20 cellular contexts compared by ENCODE assay signal in the genomic region with DNA sequence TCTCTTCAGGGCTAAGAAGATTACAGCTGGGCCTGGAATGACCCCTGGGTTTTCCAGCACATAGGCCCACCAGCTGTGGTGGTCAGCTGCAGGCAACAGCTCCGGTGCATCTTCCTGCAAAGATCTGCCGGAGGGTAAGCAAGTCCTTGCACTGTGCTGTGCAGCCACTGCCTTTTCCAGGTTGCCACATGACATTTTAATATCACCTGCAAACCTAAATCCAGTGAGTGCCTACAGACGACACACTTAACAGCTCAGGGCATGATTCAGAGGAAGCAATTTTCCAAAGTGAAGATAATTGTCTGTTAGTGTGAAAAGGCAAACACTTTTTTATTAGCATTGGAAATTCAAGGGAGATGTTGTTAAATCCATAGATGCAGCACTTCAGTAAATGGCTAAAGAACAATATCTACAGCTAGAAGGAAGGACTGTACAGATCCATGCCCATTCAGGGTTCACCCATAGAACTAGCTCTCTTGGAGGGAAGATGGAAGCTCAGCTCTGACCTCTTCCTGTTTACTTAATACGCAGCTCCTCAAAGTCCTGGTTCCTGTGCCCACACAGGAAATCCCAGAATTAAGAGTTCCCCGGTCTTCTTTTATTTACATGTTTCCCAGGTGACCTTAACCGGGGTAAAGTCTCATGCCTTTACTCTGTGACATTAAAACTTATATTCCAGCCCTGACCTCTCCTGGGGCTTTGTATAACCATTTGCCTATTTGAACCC. TPM values are rescaled to one million over a fixed set of nuclear protein-coding genes. Genes with fewer than 3 reads are reported as not detected.
DNase-seq lines count a peak whose midpoint lies in the region; TF ChIP-seq lines count a peak whose summit lies in the region.
"Had no signal": no experiment of that assay in that cellular context is flagged by ENCODE, and none has a peak within 500 bp of the region (broad histone marks: within the 10 kb centered on the region; RNA-seq: fewer than 3 reads in every experiment).

No MANE protein-coding gene starts in this region.

- no peak overlapping the region for H3K4me3 ChIP-seq in Peyer's patch
- H3K4me3 ChIP-seq: GM23338, left ventricle myocardium inferior, right lobe of liver, transverse colon had no signal

- TF ChIP-seq POLR2A in Peyer's patch (IDR thresholded peaks at IDR 0.05), result no peak

- H3K9me3 ChIP-seq in Peyer's patch, result no peaks in the 10 kb centered on the region
- H3K9me3 ChIP-seq: left ventricle myocardium inferior, right lobe of liver, transverse colon had no signal

- no peak overlapping the region for H3K27ac ChIP-seq in Peyer's patch
- H3K27ac ChIP-seq: left ventricle myocardium inferior, right lobe of liver, RWPE1, transverse colon had no signal

- H3K9me3 Mint-ChIP-seq in T-helper 2 cell treated with Interferon-gamma antibody and Interleukin-4, amounts not matched to agents 5 μg/mL and 100 μg/mL, for 36 hours, result no peaks in the 10 kb centered on the region
- H3K9me3 Mint-ChIP-seq in chondrocyte (ENCODE audit: low read depth), result peaks cover 5% of the 10 kb centered on the region
- H3K9me3 Mint-ChIP-seq: activated T-helper 1 cell treated with anti-CD3 and anti-CD28 coated beads, Interleukin-12 subunit alpha, Interleukin-12 subunit beta, Interleukin-2, Interleukin-4 antibody, amounts not matched to agents 30 ng/mL and 10 ng/mL and 1 ng/mL, durations not matched to agents 14 hours and 24 hours and 36 hours had no signal

- no peak overlapping the region for H3K27ac Mint-ChIP-seq in T-helper 2 cell treated with Interferon-gamma antibody and Interleukin-4, amounts not matched to agents 5 μg/mL and 100 μg/mL, for 36 hours
- H3K27ac Mint-ChIP-seq in chondrocyte (ENCODE audit: unreplicated experiment), result no peak overlapping the region
- H3K27ac Mint-ChIP-seq: activated T-helper 1 cell treated with anti-CD3 and anti-CD28 coated beads, Interleukin-12 subunit alpha, Interleukin-12 subunit beta, Interleukin-2, Interleukin-4 antibody, amounts not matched to agents 30 ng/mL and 10 ng/mL and 1 ng/mL, durations not matched to agents 14 hours and 24 hours and 36 hours; B cell; GM23338; WTC11 had no signal

- no peaks in the 10 kb centered on the region for H3K27me3 ChIP-seq in Peyer's patch
- H3K27me3 ChIP-seq: right lobe of liver, transverse colon had no signal

- peak overlapping the region; percentile 8 for H3K4me3 Mint-ChIP-seq in T-helper 2 cell treated with Interferon-gamma antibody and Interleukin-4, amounts not matched to agents 5 μg/mL and 100 μg/mL, for 36 hours
- H3K4me3 Mint-ChIP-seq in chondrocyte (ENCODE audit: unreplicated experiment), result no peak overlapping the region
- H3K4me3 Mint-ChIP-seq: activated T-helper 1 cell treated with anti-CD3 and anti-CD28 coated beads, Interleukin-12 subunit alpha, Interleukin-12 subunit beta, Interleukin-2, Interleukin-4 antibody, amounts not matched to agents 30 ng/mL and 10 ng/mL and 1 ng/mL, durations not matched to agents 14 hours and 24 hours and 36 hours; B cell; GM23338; WTC11 had no signal

- no peak for TF ChIP-seq CTCF in chondrocyte (IDR thresholded peaks at IDR 0.05)
- no peak for TF ChIP-seq CTCF in Peyer's patch (IDR thresholded peaks at IDR 0.05)

- peaks cover 26% of the 10 kb centered on the region for H3K4me1 Mint-ChIP-seq in T-helper 2 cell treated with Interferon-gamma antibody and Interleukin-4, amounts not matched to agents 5 μg/mL and 100 μg/mL, for 36 hours (ENCODE audit: low read depth)
- H3K4me1 Mint-ChIP-seq in chondrocyte (ENCODE audit: low read depth), result no peaks in the 10 kb centered on the region
- H3K4me1 Mint-ChIP-seq: B cell had no signal

- no peaks in the 10 kb centered on the region for H3K4me1 ChIP-seq in Peyer's patch
- H3K4me1 ChIP-seq: right lobe of liver had no signal

- DNase-seq in NCI-H1417 (lab: John Stamatoyannopoulos, UW) (peak in 2 of 3 experiments; percentile 62 to 76), NCI-H1417 treated with DMSO at 0.1 percent for 48 hours (lab: John Stamatoyannopoulos, UW) (no peak), MV-4-11 (lab: John Stamatoyannopoulos, UW) (peak; percentile 63), lung microvascular endothelial cell (ENCODE audit: low read depth in 2 of 2) (peak; percentile 12 to 75), chondrocyte (ENCODE audit: low spot score) (no peak), SHP77 treated with DMSO at 0.1 percent for 48 hours (lab: John Stamatoyannopoulos, UW) (no peak), Peyer's patch (no peak)
- no peak for DNase-seq in T-helper 2 cell treated with Interferon-gamma antibody and Interleukin-4, amounts not matched to agents 5 μg/mL and 100 μg/mL, for 36 hours (ENCODE audit: low spot score)
- DNase-seq: 8988T; NCI-H1092 treated with DMSO at 0.1 percent for 48 hours; stimulated activated naive CD8-positive, alpha-beta T cell treated with anti-CD3 and anti-CD28 coated beads, Interleukin-15, Interleukin-2, amounts not matched to agents 100 U/mL and 50 U/mL, for 24 hours; SW 1271 had no signal

- H3K36me3 Mint-ChIP-seq in T-helper 2 cell treated with Interferon-gamma antibody and Interleukin-4, amounts not matched to agents 5 μg/mL and 100 μg/mL, for 36 hours (ENCODE audit: low read depth), result no peaks in the 10 kb centered on the region
- H3K36me3 Mint-ChIP-seq in chondrocyte (ENCODE audit: low read depth), result peaks cover 4% of the 10 kb centered on the region

- peaks cover 11% of the 10 kb centered on the region for H3K27me3 Mint-ChIP-seq in T-helper 2 cell treated with Interferon-gamma antibody and Interleukin-4, amounts not matched to agents 5 μg/mL and 100 μg/mL, for 36 hours (ENCODE audit: low read depth)
- no peaks in the 10 kb centered on the region for H3K27me3 Mint-ChIP-seq in chondrocyte (ENCODE audit: low read depth)

- no peaks in the 10 kb centered on the region for H3K36me3 ChIP-seq in Peyer's patch
- H3K36me3 ChIP-seq: left ventricle myocardium inferior, right lobe of liver, transverse colon had no signal

RNA-seq across cellular contexts. Expression of a gene that starts 13.3 kb away (rescaled TPM):
- total RNA-seq in lung microvascular endothelial cell, result 0.20 and 1.5 TPM in 2 replicates
- 1.6 to 3.5 TPM (median 2.9 TPM) in 3 replicates for total RNA-seq in chondrocyte
- total RNA-seq in Peyer's patch, result 1 to 10 TPM in 1 of 4 donors, under 1 TPM in 1, not detected in 2; 0.80 to 1.7 TPM

RNA-seq across cellular contexts. Expression of a gene that starts 52.8 kb away (rescaled TPM):
- 28.3 and 50.0 TPM in 2 replicates for total RNA-seq in lung microvascular endothelial cell
- total RNA-seq in chondrocyte, result 20.7 to 28.2 TPM (median 22.5 TPM) in 3 replicates
- total RNA-seq in Peyer's patch, result 10 to 100 TPM; 23.1 to 84.2 (median 53.6) TPM

Comparison
In these comparisons a context has a peak if more than half of its experiments do, and no peak if none do; other contexts are left out.
1. DNase-seq: peak in NCI-H1417 (2 of 3), MV-4-11 (single experiment) and lung microvascular endothelial cell (2 of 2); none in NCI-H1417 treated with DMSO at 0.1 percent for 48 hours (single experiment), T-helper 2 cell treated with Interferon-gamma antibody and Interleukin-4, amounts not matched to agents 5 μg/mL and 100 μg/mL, for 36 hours (single experiment), chondrocyte (single experiment), SHP77 treated with DMSO at 0.1 percent for 48 hours (single experiment) and Peyer's patch (0 of 3).